8 cellular contexts compared by ENCODE assay signal in the genomic region with DNA sequence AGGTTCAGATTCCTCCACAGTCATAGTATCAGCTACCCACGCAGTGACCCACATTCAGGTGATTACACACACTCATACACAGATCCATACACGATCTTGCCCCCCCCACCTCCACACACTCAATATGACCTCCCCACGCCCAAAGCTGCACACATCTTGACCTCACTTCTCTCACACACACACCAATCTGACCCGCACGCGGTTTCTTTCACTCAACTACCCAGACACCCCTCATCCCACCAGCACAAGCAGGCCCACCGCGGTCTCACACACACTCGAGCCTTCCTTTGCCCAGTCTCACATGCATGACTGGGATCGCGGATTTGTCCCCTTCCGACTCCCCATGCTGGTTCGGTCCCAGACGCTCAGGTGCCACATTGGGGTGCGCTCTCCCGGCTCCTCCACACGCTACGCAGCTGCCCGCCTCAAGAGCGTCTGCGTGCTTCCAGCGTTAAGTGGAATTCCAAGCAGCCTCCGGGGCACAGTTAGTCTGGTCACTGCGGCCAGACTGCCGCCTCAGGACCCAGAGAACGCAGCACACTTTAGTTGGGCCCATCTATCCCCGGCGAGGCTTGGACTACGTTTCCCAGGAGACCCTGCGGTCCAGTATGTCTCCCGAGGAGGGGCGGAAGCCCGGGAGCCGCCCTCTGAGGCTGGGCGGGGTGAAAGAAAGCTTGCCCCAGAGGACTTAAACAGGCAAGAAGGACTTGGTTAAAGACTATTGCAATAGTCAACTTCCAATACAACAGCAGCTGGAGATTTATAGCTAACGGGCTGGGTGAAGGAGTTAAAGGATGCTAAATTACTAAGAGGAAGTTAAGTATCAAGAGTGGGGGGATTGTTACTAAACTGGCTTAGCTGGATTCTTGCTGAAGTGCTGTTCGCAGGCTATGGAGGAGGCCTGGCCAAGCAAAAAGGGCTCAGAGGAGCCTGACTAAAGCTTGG. TPM values are rescaled to one million over a fixed set of nuclear protein-coding genes. Genes with fewer than 3 reads are reported as not detected.
DNase-seq lines count a peak whose midpoint lies in the region; ATAC-seq, FAIRE-seq and TF ChIP-seq lines count a peak whose summit lies in the region.

No MANE protein-coding gene starts in this region.

- no peaks in the 10 kb centered on the region for H3K36me3 ChIP-seq in kidney (ENCODE audit: control insufficient read depth in 1 of 2, insufficient read depth in 2 of 2, low read length in 2 of 2)

- no peaks in the 10 kb centered on the region for H3K9me3 ChIP-seq in kidney (ENCODE audit: control insufficient read depth in 1 of 2, low read length in 2 of 2)

- peak overlapping the region; percentile 79 to 94 for H3K27ac ChIP-seq in kidney (ENCODE audit: low read depth in 2 of 2, low read length in 2 of 2)

- ATAC-seq in GM18868 (IDR thresholded peaks at IDR 0.05; ENCODE audit: unreplicated experiment) (peak; percentile 85), HG03108 (IDR thresholded peaks at IDR 0.05; ENCODE audit: unreplicated experiment) (peak; percentile 76)

- peaks cover 6 to 8% of the 10 kb centered on the region in 2 donors for H3K4me1 ChIP-seq in kidney (ENCODE audit: control insufficient read depth in 1 of 2, insufficient read depth in 1 of 2, low read depth in 1 of 2, low read length in 2 of 2)

- peak; percentile 64 for DNase-seq in ACHN
- peak; percentile 84 for DNase-seq in NCI-H226
- DNase-seq in activated CD4-positive, CD25-positive, alpha-beta regulatory T cell treated with anti-CD3 and anti-CD28 coated beads, Interleukin-2, amount 50 U/mL, for 72 hours: peak; percentile 84
- DNase-seq in cerebellum (ENCODE audit: low spot score): peak; percentile 94
- DNase-seq in kidney: peak; percentile 96
- DNase-seq in stimulated activated CD4-positive, alpha-beta T cell treated with anti-CD3 and anti-CD28 coated beads, Interleukin-12 subunit alpha, Interleukin-12 subunit beta, amount 100 ng/mL, for 48 hours (ENCODE audit: low read depth in 2 of 3, low spot score in 1 of 3): peak; percentile 73 to 81 (median 81)

- TF ChIP-seq CTCF in kidney (IDR thresholded peaks at IDR 0.05; ENCODE audit: borderline replicate concordance, extremely low read depth, insufficient read depth): no peak

- in situ Hi-C loops in ACHN (cut with HindIII; ENCODE audit: low pct_ligation_motif_present, low pct_unique_long_range_greater_than_20kb, low sequenced_read_pairs): no loop called here

- peak overlapping the region; percentile 95 to 97 for H3K9ac ChIP-seq in kidney (ENCODE audit: low read length in 2 of 2)

- intact Hi-C loops in kidney (cut with DNase I): no loop called here

- no peak for FAIRE-seq in kidney (lab: Jason Lieb, UNC)

- H3K4me3 ChIP-seq in kidney (ENCODE audit: low read length in 2 of 2): peak overlapping the region; percentile 86 to 100

RNA-seq across cellular contexts. Expression of gene ZNF345, which starts 0.7 kb away (rescaled TPM):
- 19.2 TPM for total RNA-seq in cerebellum
- total RNA-seq in kidney: 8.5 TPM
- polyA plus RNA-seq in kidney (ENCODE audit: insufficient read depth, low read depth, low replicate concordance): 2.0 TPM

RNA-seq across cellular contexts. Expression of gene ZNF790, which starts 11.8 kb away (rescaled TPM):
- 16.0 TPM for total RNA-seq in cerebellum
- total RNA-seq in kidney: 9.5 TPM
- 4.6 TPM for polyA plus RNA-seq in kidney (ENCODE audit: insufficient read depth, low read depth, low replicate concordance)

Comparison
In these comparisons a context has a peak if more than half of its experiments do, and no peak if none do; other contexts are left out.
1. Peak in every context shown above with its lines: DNase-seq, ATAC-seq, H3K4me3 ChIP-seq and H3K27ac ChIP-seq.